Comparison of ENCODE assay signal across 1 cellular context in genomic region chr7:23012186-23012585, GRCh38.
TF ChIP-seq lines count a peak whose summit lies in the region.

No MANE protein-coding gene starts in this region.

TF ChIP-seq in SK-N-SH, 30 proteins besides CTCF, POLR2A, EP300 and RAD21 (continued from another document):
- TF ChIP-seq ZBTB33 (IDR thresholded peaks at IDR 0.05; ENCODE audit: borderline replicate concordance, low read depth) (no peak), RXRA (IDR thresholded peaks at IDR 0.05; ENCODE audit: borderline replicate concordance, low read depth) (no peak), CHD2 (IDR thresholded peaks at IDR 0.05; ENCODE audit: low read length, partially characterized antibody) (no peak), PBX3 (IDR thresholded peaks at IDR 0.05) (no peak), GATA2 (CRISPR knock-in tag; IDR thresholded peaks at IDR 0.05) (no peak)
TF ChIP-seq in SK-N-SH: peak in this region for 0.
